ENCODE assay signal across 14 cellular contexts in genomic region chr1:86779308-86780191, GRCh38.
A peak's percentile ranks its signal among the peaks of the same experiment; 100 is the strongest.
DNase-seq lines count a peak whose midpoint lies in the region; ATAC-seq, FAIRE-seq and TF ChIP-seq lines count a peak whose summit lies in the region.
"Had no signal": no experiment of that assay in that cellular context is flagged by ENCODE, and none has a peak within 500 bp of the region (broad histone marks: within the 10 kb centered on the region; RNA-seq: fewer than 3 reads in every experiment).

No MANE protein-coding gene starts in this region.

- no peak for TF ChIP-seq CTCF in endothelial cell of umbilical vein (IDR thresholded peaks at IDR 0.05; ENCODE audit: extremely low read depth in 1 of 2, insufficient read depth in 1 of 2, low read depth in 1 of 2, low read length in 2 of 2)
- TF ChIP-seq CTCF in progenitor cell of endocrine pancreas (IDR thresholded peaks at IDR 0.05; ENCODE audit: unreplicated experiment) = no peak

- no peaks in the 10 kb centered on the region for H3K9me1 ChIP-seq in endothelial cell of umbilical vein (replicated peaks; ENCODE audit: control insufficient read depth, extremely low read depth, insufficient read depth, low read length)

- no peak for TF ChIP-seq POLR2A in endothelial cell of umbilical vein (IDR thresholded peaks at IDR 0.05; ENCODE audit: low read depth, low read length)

- CTCF ChIA-PET in endothelial cell of umbilical vein (lab: Charles Lee) = interaction anchor here (0.6 to 1.0 kb wide), 2 partner anchors 29 to 75 kb away, joined by 3 to 6 read pairs; partner anchors contain the start of gene SH3GLB1

- H3K36me3 Mint-ChIP-seq in progenitor cell of endocrine pancreas (ENCODE audit: insufficient read depth) = no peaks in the 10 kb centered on the region

- H3K4me3 ChIP-seq in GM23248 (no peak overlapping the region), endothelial cell of umbilical vein (replicated peaks in 1 of 3; ENCODE audit: insufficient read depth in 1 of 3, low read depth in 1 of 3, low read length in 3 of 3) (no peak overlapping the region)
- H3K4me3 ChIP-seq: left ventricle myocardium inferior had no signal

- in situ Hi-C loops in GM23248 (cut with MboI) = loop anchor here (10.0 kb wide), 1 partner anchor 185 kb away; no protein-coding TSS in a partner anchor

- H3K9me3 Mint-ChIP-seq in progenitor cell of endocrine pancreas (ENCODE audit: low read depth) = peaks cover 4% of the 10 kb centered on the region

- POLR2A ChIA-PET in endothelial cell of umbilical vein (lab: Charles Lee) = no interaction called here

- H3K27me3 Mint-ChIP-seq in progenitor cell of endocrine pancreas = peaks cover 44% of the 10 kb centered on the region
- H3K27me3 Mint-ChIP-seq: stimulated activated memory B cell treated with anti-CD40 and anti-IgM and Interleukin-4, amounts not matched to agents 10 μg/mL and 1 μg/mL and 100 μg/mL, for 72 hours had no signal

- peaks cover 12% of the 10 kb centered on the region for H3K4me1 Mint-ChIP-seq in progenitor cell of endocrine pancreas (ENCODE audit: low read depth)

- no peak overlapping the region for H2AFZ ChIP-seq in GM23248
- peak overlapping the region; percentile 78 for H2AFZ ChIP-seq in endothelial cell of umbilical vein (ENCODE audit: low read depth, low read length)

- H3K4me3 Mint-ChIP-seq in progenitor cell of endocrine pancreas (ENCODE audit: low read depth) = no peak overlapping the region
- H3K4me3 Mint-ChIP-seq: stimulated activated memory B cell treated with anti-CD40 and anti-IgM and Interleukin-4, amounts not matched to agents 10 μg/mL and 1 μg/mL and 100 μg/mL, for 72 hours had no signal

- H3K9me2 ChIP-seq in GM23248 (ENCODE audit: insufficient read depth) = no peaks in the 10 kb centered on the region

- dilution Hi-C loops in endothelial cell of umbilical vein (cut with MboI; ENCODE audit: extremely low pct_ligation_motif_present, low sequenced_read_pairs) = no loop called here

- no peak overlapping the region for H3K27ac ChIP-seq in GM23248
- no peak overlapping the region for H3K27ac ChIP-seq in endothelial cell of umbilical vein (ENCODE audit: insufficient read depth, low read depth, low read length)
- H3K27ac ChIP-seq: left ventricle myocardium inferior had no signal

- no TSS peak for BruUV-seq in endothelial cell of umbilical vein (replicated peaks; lab: Mats Ljungman, UMichigan)

- no peaks in the 10 kb centered on the region for H3K36me3 ChIP-seq in GM23248 (ENCODE audit: low read depth)
- no peaks in the 10 kb centered on the region for H3K36me3 ChIP-seq in endothelial cell of umbilical vein (ENCODE audit: control insufficient read depth in 2 of 2, extremely low read depth in 1 of 2, insufficient read depth in 2 of 2, low read length in 2 of 2)
- H3K36me3 ChIP-seq: left ventricle myocardium inferior, neutrophil had no signal

- ATAC-seq in HG03039 (IDR thresholded peaks at IDR 0.05; ENCODE audit: unreplicated experiment) (no peak), HG03571 (IDR thresholded peaks at IDR 0.05; ENCODE audit: unreplicated experiment) (no peak)
- ATAC-seq: stimulated activated memory B cell treated with anti-CD40 and anti-IgM and Interleukin-4, amounts not matched to agents 10 μg/mL and 1 μg/mL and 100 μg/mL, for 72 hours had no signal

- FAIRE-seq in endothelial cell of umbilical vein (lab: Jason Lieb, UNC) = peak; percentile 77

- H3F3A ChIP-seq in GM23248 (ENCODE audit: insufficient read depth) = peaks cover 27% of the 10 kb centered on the region

- H3K9ac ChIP-seq in GM23248 (no peak overlapping the region), endothelial cell of umbilical vein (replicated peaks; ENCODE audit: extremely low read depth, insufficient read depth, low read length) (no peak overlapping the region)

- H3K79me2 ChIP-seq in GM23248 (ENCODE audit: insufficient read depth) (no peaks in the 10 kb centered on the region), endothelial cell of umbilical vein (ENCODE audit: control insufficient read depth, insufficient read depth, low read length) (no peaks in the 10 kb centered on the region)

- H3K4me2 ChIP-seq in GM23248 (ENCODE audit: unreplicated experiment) (no peak overlapping the region), endothelial cell of umbilical vein (ENCODE audit: insufficient read depth, low read length) (no peak overlapping the region)

- 84 to 85% methylated on average over 8 of the region's 8 CpGs for WGBS in GM23248 (ENCODE audit: low coverage in 1 of 2, low lambda C conversion rate in 2 of 2, missing lambda C conversion rate in 2 of 2), 2 experiments

- no peaks in the 10 kb centered on the region for H3K27me3 ChIP-seq in GM23248 (replicated peaks; ENCODE audit: insufficient read depth)
- no peaks in the 10 kb centered on the region for H3K27me3 ChIP-seq in endothelial cell of umbilical vein (ENCODE audit: control insufficient read depth in 2 of 2, insufficient read depth in 2 of 2, low read length in 2 of 2)
- H3K27me3 ChIP-seq: neutrophil had no signal

- no peaks in the 10 kb centered on the region for H4K20me1 ChIP-seq in GM23248 (ENCODE audit: insufficient read depth)
- H4K20me1 ChIP-seq in endothelial cell of umbilical vein (replicated peaks; ENCODE audit: control insufficient read depth, extremely low read depth, insufficient read depth, low read length) = no peaks in the 10 kb centered on the region

- DNase-seq in GM23248 (peak; percentile 20), NCI-H2196 treated with DMSO at 0.1 percent for 48 hours (lab: John Stamatoyannopoulos, UW; ENCODE audit: unreplicated experiment) (peak; percentile 54), endothelial cell of umbilical vein (ENCODE audit: low read depth, low spot score) (peak; percentile 41), progenitor cell of endocrine pancreas (ENCODE audit: low spot score, unreplicated experiment) (no peak), T-helper 9 cell (no peak), AML-193 (lab: John Stamatoyannopoulos, UW) (no peak)
- DNase-seq: activated CD4-positive, CD25-positive, alpha-beta regulatory T cell treated with anti-CD3 and anti-CD28 coated beads, Interleukin-2, amount 50 U/mL, for 72 hours; Karpas-422; left ventricle myocardium inferior; stimulated activated CD4-positive, alpha-beta T cell treated with anti-CD3 and anti-CD28 coated beads, Interleukin-1b, Interleukin-23, amount 100 ng/mL, for 48 hours had no signal

- no peaks in the 10 kb centered on the region for H3K9me3 ChIP-seq in GM23248 (ENCODE audit: low read depth)
- H3K9me3 ChIP-seq in endothelial cell of umbilical vein (replicated peaks; ENCODE audit: control insufficient read depth, insufficient read depth, low read length) = no peaks in the 10 kb centered on the region
- H3K9me3 ChIP-seq: left ventricle myocardium inferior, neutrophil had no signal

- H3K4me1 ChIP-seq in GM23248 (ENCODE audit: insufficient read depth) (peaks cover 17% of the 10 kb centered on the region), endothelial cell of umbilical vein (ENCODE audit: control insufficient read depth, extremely low read depth, insufficient read depth, low read length) (peaks cover 33% of the 10 kb centered on the region)

- peak overlapping the region; percentile 37 for H3K27ac Mint-ChIP-seq in progenitor cell of endocrine pancreas
- H3K27ac Mint-ChIP-seq: stimulated activated memory B cell treated with anti-CD40 and anti-IgM and Interleukin-4, amounts not matched to agents 10 μg/mL and 1 μg/mL and 100 μg/mL, for 72 hours had no signal

- intact Hi-C loops in endothelial cell of umbilical vein (cut with micrococcal nuclease) = loop anchor here (2.0 to 5.0 kb wide), 2 partner anchors 135 to 248 kb away; partner anchors contain the start of genes HS2ST1 and SELENOF

TF ChIP-seq in endothelial cell of umbilical vein, 7 proteins besides CTCF, POLR2A, EP300 and RAD21:
- TF ChIP-seq GATA2 (IDR thresholded peaks at IDR 0.05; ENCODE audit: insufficient read depth, insufficient read length, low read depth, low read length) (peak; percentile 65), POLR2AphosphoS5 (IDR thresholded peaks at IDR 0.05; ENCODE audit: insufficient read depth, low read depth, low read length) (no peak), MYC (IDR thresholded peaks at IDR 0.05; ENCODE audit: low read depth, low read length) (no peak)

Comparison
In these comparisons a context has a peak if more than half of its experiments do, and no peak if none do; other contexts are left out.
1. DNase-seq: peak in GM23248 (single experiment), NCI-H2196 treated with DMSO at 0.1 percent for 48 hours (single experiment) and endothelial cell of umbilical vein (single experiment); none in progenitor cell of endocrine pancreas (single experiment), T-helper 9 cell (single experiment) and AML-193 (0 of 2).